ENCODE assay signal across 1 cellular context in the genomic region with DNA sequence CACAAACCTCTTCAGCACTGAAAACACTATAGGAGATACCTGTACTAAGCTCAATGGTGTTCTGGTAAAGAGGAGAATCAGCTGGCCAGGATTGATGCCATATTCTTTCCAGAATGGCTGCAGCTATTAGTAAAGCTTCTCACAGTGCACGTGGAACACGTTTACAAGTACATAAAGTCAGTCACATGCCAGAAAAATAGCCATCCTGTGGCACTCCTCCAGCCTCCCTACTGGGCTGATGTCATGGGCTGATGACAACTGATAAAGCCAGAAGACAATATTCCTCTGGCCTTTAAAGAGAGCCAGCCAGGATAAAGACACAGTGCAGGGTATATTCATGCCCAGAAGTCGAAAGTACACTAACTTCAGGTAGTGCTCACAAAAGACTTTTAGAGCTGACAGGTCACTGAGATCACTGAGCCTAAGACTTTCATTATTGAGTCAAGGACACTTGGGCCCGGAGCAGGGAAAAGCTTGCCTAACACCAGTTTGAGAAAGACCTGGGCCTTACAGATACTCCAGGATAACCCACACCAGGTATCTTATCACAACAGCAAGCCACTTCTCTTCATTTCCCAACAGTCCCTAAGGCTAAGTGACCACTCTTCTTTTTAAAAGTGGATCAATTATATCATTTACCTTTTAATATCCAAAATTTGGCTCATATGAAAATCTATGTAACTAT.
TF ChIP-seq lines count a peak whose summit lies in the region.

No MANE protein-coding gene starts in this region.

TF ChIP-seq in K562, 482 proteins besides CTCF, POLR2A, EP300 and RAD21 (continued from another document and continues in another):
- TF ChIP-seq, protein P1, sequence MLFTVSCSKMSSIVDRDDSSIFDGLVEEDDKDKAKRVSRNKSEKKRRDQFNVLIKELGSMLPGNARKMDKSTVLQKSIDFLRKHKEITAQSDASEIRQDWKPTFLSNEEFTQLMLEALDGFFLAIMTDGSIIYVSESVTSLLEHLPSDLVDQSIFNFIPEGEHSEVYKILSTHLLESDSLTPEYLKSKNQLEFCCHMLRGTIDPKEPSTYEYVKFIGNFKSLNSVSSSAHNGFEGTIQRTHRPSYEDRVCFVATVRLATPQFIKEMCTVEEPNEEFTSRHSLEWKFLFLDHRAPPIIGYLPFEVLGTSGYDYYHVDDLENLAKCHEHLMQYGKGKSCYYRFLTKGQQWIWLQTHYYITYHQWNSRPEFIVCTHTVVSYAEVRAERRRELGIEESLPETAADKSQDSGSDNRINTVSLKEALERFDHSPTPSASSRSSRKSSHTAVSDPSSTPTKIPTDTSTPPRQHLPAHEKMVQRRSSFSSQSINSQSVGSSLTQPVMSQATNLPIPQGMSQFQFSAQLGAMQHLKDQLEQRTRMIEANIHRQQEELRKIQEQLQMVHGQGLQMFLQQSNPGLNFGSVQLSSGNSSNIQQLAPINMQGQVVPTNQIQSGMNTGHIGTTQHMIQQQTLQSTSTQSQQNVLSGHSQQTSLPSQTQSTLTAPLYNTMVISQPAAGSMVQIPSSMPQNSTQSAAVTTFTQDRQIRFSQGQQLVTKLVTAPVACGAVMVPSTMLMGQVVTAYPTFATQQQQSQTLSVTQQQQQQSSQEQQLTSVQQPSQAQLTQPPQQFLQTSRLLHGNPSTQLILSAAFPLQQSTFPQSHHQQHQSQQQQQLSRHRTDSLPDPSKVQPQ (CRISPR knock-in tag; IDR thresholded peaks at IDR 0.05; ENCODE audit: borderline replicate concordance), result no peak
- TF ChIP-seq BCOR (IDR thresholded peaks at IDR 0.05), result no peak
- no peak for TF ChIP-seq MTA3 (IDR thresholded peaks at IDR 0.05; ENCODE audit: borderline replicate concordance)
- TF ChIP-seq, protein P2, sequence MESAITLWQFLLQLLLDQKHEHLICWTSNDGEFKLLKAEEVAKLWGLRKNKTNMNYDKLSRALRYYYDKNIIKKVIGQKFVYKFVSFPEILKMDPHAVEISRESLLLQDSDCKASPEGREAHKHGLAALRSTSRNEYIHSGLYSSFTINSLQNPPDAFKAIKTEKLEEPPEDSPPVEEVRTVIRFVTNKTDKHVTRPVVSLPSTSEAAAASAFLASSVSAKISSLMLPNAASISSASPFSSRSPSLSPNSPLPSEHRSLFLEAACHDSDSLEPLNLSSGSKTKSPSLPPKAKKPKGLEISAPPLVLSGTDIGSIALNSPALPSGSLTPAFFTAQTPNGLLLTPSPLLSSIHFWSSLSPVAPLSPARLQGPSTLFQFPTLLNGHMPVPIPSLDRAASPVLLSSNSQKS (CRISPR knock-in tag; IDR thresholded peaks at IDR 0.05), result no peak
- no peak for TF ChIP-seq PURB (CRISPR knock-in tag; IDR thresholded peaks at IDR 0.05; ENCODE audit: low read depth)
- no peak for TF ChIP-seq NR4A1 (CRISPR knock-in tag; IDR thresholded peaks at IDR 0.05)
- no peak for TF ChIP-seq NR4A1 (tag; IDR thresholded peaks at IDR 0.05)
- TF ChIP-seq GATAD2B (IDR thresholded peaks at IDR 0.05; ENCODE audit: borderline replicate concordance), result peak; percentile 30; the same call in 1 of the 2 replicates
- no peak for TF ChIP-seq ELF1 (tag; IDR thresholded peaks at IDR 0.05)
- TF ChIP-seq RUNX1 (IDR thresholded peaks at IDR 0.05; ENCODE audit: low read depth), result no peak
- TF ChIP-seq ZNF41 (CRISPR knock-in tag; conservative IDR thresholded peaks at IDR 0.05), result no peak
- no peak for TF ChIP-seq SNRNP70 (optimal IDR thresholded peaks at IDR 0.05; ENCODE audit: low read depth, low read length)
- no peak for TF ChIP-seq SIX5 (IDR thresholded peaks at IDR 0.05; ENCODE audit: borderline replicate concordance in 1 of 2, insufficient read depth in 1 of 2, low read depth in 1 of 2, low read length in 2 of 2)
- TF ChIP-seq POLR3A (IDR thresholded peaks at IDR 0.05; ENCODE audit: borderline replicate concordance, extremely low read depth, insufficient read depth, insufficient read length), result no peak
- TF ChIP-seq NUFIP1 (IDR thresholded peaks at IDR 0.05; ENCODE audit: partially characterized antibody), result no peak
- TF ChIP-seq KDM1A (IDR thresholded peaks at IDR 0.05), result no peak; a peak in 1 of 4 replicates
- TF ChIP-seq NFXL1 (CRISPR knock-in tag; IDR thresholded peaks at IDR 0.05), result no peak
- TF ChIP-seq, protein P3, sequence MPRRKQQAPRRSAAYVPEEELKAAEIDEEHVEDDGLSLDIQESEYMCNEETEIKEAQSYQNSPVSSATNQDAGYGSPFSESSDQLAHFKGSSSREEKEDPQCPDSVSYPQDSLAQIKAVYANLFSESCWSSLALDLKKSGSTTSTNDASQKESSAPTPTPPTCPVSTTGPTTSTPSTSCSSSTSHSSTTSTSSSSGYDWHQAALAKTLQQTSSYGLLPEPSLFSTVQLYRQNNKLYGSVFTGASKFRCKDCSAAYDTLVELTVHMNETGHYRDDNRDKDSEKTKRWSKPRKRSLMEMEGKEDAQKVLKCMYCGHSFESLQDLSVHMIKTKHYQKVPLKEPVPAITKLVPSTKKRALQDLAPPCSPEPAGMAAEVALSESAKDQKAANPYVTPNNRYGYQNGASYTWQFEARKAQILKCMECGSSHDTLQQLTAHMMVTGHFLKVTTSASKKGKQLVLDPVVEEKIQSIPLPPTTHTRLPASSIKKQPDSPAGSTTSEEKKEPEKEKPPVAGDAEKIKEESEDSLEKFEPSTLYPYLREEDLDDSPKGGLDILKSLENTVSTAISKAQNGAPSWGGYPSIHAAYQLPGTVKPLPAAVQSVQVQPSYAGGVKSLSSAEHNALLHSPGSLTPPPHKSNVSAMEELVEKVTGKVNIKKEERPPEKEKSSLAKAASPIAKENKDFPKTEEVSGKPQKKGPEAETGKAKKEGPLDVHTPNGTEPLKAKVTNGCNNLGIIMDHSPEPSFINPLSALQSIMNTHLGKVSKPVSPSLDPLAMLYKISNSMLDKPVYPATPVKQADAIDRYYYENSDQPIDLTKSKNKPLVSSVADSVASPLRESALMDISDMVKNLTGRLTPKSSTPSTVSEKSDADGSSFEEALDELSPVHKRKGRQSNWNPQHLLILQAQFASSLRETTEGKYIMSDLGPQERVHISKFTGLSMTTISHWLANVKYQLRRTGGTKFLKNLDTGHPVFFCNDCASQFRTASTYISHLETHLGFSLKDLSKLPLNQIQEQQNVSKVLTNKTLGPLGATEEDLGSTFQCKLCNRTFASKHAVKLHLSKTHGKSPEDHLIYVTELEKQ (CRISPR knock-in tag; IDR thresholded peaks at IDR 0.05), result no peak
- TF ChIP-seq ETV6 (IDR thresholded peaks at IDR 0.05; ENCODE audit: borderline replicate concordance in 1 of 2, low read depth in 2 of 2, low read length in 1 of 2), result no peak
- no peak for TF ChIP-seq ETV6 (CRISPR knock-in tag; IDR thresholded peaks at IDR 0.05; ENCODE audit: borderline replicate concordance)
- TF ChIP-seq, protein P4, sequence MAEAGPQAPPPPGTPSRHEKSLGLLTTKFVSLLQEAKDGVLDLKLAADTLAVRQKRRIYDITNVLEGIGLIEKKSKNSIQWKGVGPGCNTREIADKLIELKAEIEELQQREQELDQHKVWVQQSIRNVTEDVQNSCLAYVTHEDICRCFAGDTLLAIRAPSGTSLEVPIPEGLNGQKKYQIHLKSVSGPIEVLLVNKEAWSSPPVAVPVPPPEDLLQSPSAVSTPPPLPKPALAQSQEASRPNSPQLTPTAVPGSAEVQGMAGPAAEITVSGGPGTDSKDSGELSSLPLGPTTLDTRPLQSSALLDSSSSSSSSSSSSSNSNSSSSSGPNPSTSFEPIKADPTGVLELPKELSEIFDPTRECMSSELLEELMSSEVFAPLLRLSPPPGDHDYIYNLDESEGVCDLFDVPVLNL (CRISPR knock-in tag; IDR thresholded peaks at IDR 0.05; ENCODE audit: low read depth), result no peak
- no peak for TF ChIP-seq MBD2 (IDR thresholded peaks at IDR 0.05; ENCODE audit: borderline replicate concordance, low read depth)
- TF ChIP-seq, protein P5, sequence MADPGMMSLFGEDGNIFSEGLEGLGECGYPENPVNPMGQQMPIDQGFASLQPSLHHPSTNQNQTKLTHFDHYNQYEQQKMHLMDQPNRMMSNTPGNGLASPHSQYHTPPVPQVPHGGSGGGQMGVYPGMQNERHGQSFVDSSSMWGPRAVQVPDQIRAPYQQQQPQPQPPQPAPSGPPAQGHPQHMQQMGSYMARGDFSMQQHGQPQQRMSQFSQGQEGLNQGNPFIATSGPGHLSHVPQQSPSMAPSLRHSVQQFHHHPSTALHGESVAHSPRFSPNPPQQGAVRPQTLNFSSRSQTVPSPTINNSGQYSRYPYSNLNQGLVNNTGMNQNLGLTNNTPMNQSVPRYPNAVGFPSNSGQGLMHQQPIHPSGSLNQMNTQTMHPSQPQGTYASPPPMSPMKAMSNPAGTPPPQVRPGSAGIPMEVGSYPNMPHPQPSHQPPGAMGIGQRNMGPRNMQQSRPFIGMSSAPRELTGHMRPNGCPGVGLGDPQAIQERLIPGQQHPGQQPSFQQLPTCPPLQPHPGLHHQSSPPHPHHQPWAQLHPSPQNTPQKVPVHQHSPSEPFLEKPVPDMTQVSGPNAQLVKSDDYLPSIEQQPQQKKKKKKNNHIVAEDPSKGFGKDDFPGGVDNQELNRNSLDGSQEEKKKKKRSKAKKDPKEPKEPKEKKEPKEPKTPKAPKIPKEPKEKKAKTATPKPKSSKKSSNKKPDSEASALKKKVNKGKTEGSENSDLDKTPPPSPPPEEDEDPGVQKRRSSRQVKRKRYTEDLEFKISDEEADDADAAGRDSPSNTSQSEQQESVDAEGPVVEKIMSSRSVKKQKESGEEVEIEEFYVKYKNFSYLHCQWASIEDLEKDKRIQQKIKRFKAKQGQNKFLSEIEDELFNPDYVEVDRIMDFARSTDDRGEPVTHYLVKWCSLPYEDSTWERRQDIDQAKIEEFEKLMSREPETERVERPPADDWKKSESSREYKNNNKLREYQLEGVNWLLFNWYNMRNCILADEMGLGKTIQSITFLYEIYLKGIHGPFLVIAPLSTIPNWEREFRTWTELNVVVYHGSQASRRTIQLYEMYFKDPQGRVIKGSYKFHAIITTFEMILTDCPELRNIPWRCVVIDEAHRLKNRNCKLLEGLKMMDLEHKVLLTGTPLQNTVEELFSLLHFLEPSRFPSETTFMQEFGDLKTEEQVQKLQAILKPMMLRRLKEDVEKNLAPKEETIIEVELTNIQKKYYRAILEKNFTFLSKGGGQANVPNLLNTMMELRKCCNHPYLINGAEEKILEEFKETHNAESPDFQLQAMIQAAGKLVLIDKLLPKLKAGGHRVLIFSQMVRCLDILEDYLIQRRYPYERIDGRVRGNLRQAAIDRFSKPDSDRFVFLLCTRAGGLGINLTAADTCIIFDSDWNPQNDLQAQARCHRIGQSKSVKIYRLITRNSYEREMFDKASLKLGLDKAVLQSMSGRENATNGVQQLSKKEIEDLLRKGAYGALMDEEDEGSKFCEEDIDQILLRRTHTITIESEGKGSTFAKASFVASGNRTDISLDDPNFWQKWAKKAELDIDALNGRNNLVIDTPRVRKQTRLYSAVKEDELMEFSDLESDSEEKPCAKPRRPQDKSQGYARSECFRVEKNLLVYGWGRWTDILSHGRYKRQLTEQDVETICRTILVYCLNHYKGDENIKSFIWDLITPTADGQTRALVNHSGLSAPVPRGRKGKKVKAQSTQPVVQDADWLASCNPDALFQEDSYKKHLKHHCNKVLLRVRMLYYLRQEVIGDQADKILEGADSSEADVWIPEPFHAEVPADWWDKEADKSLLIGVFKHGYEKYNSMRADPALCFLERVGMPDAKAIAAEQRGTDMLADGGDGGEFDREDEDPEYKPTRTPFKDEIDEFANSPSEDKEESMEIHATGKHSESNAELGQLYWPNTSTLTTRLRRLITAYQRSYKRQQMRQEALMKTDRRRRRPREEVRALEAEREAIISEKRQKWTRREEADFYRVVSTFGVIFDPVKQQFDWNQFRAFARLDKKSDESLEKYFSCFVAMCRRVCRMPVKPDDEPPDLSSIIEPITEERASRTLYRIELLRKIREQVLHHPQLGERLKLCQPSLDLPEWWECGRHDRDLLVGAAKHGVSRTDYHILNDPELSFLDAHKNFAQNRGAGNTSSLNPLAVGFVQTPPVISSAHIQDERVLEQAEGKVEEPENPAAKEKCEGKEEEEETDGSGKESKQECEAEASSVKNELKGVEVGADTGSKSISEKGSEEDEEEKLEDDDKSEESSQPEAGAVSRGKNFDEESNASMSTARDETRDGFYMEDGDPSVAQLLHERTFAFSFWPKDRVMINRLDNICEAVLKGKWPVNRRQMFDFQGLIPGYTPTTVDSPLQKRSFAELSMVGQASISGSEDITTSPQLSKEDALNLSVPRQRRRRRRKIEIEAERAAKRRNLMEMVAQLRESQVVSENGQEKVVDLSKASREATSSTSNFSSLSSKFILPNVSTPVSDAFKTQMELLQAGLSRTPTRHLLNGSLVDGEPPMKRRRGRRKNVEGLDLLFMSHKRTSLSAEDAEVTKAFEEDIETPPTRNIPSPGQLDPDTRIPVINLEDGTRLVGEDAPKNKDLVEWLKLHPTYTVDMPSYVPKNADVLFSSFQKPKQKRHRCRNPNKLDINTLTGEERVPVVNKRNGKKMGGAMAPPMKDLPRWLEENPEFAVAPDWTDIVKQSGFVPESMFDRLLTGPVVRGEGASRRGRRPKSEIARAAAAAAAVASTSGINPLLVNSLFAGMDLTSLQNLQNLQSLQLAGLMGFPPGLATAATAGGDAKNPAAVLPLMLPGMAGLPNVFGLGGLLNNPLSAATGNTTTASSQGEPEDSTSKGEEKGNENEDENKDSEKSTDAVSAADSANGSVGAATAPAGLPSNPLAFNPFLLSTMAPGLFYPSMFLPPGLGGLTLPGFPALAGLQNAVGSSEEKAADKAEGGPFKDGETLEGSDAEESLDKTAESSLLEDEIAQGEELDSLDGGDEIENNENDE (IDR thresholded peaks at IDR 0.05; ENCODE audit: low read depth, low read length), result no peak
- TF ChIP-seq TRIM28 (IDR thresholded peaks at IDR 0.05), result no peak
- TF ChIP-seq, protein P6, sequence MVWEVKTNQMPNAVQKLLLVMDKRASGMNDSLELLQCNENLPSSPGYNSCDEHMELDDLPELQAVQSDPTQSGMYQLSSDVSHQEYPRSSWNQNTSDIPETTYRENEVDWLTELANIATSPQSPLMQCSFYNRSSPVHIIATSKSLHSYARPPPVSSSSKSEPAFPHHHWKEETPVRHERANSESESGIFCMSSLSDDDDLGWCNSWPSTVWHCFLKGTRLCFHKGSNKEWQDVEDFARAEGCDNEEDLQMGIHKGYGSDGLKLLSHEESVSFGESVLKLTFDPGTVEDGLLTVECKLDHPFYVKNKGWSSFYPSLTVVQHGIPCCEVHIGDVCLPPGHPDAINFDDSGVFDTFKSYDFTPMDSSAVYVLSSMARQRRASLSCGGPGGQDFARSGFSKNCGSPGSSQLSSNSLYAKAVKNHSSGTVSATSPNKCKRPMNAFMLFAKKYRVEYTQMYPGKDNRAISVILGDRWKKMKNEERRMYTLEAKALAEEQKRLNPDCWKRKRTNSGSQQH (CRISPR knock-in tag; IDR thresholded peaks at IDR 0.05), result no peak
- TF ChIP-seq, protein P7, sequence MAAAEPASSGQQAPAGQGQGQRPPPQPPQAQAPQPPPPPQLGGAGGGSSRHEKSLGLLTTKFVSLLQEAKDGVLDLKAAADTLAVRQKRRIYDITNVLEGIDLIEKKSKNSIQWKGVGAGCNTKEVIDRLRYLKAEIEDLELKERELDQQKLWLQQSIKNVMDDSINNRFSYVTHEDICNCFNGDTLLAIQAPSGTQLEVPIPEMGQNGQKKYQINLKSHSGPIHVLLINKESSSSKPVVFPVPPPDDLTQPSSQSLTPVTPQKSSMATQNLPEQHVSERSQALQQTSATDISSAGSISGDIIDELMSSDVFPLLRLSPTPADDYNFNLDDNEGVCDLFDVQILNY (CRISPR knock-in tag; IDR thresholded peaks at IDR 0.05), result no peak
- TF ChIP-seq, protein P8, sequence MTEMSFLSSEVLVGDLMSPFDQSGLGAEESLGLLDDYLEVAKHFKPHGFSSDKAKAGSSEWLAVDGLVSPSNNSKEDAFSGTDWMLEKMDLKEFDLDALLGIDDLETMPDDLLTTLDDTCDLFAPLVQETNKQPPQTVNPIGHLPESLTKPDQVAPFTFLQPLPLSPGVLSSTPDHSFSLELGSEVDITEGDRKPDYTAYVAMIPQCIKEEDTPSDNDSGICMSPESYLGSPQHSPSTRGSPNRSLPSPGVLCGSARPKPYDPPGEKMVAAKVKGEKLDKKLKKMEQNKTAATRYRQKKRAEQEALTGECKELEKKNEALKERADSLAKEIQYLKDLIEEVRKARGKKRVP (CRISPR knock-in tag; IDR thresholded peaks at IDR 0.05), result peak; percentile 40; the same call in 1 of the 2 replicates
- no peak for TF ChIP-seq PCBP2 (IDR thresholded peaks at IDR 0.05; ENCODE audit: low read depth, low read length, poor library complexity, severe bottlenecking)
- TF ChIP-seq CREBBP (IDR thresholded peaks at IDR 0.05; ENCODE audit: low read depth, low read length), result no peak
- 0 out of 4 replicates have a peak, but pooled peaks of 1 of the 2 experiments have one; percentile 54 for TF ChIP-seq SRF (CRISPR knock-in tag; IDR thresholded peaks at IDR 0.05)
